In genomic region chr7:1487466-1487865, GRCh38 we compare ENCODE assay signal across 8 cellular contexts. TPM values are rescaled to one million over a fixed set of nuclear protein-coding genes. Genes with fewer than 3 reads are reported as not detected.
"Had no signal": no experiment of that assay in that cellular context is flagged by ENCODE, and none has a peak within 500 bp of the region (broad histone marks: within the 10 kb centered on the region; RNA-seq: fewer than 3 reads in every experiment).

No MANE protein-coding gene starts in this region.

- H3K4me2 ChIP-seq: KMS-11 had no signal

- H3K9ac ChIP-seq: GM23248, KMS-11 had no signal

- H3K4me3 ChIP-seq: GM23248 had no signal

- DNase-seq: GM23248, GOT3, H9, HCEC 1CT, HFFc6, KBM-7 had no signal

- H3K27ac ChIP-seq: GM23248, KMS-11 had no signal

- H2AFZ ChIP-seq: GM23248 had no signal

RNA-seq across cellular contexts. Expression of gene MICALL2, which starts 28.2 kb away (rescaled TPM):
- polyA plus RNA-seq: IgD-negative memory B cell had no signal
